14 cellular contexts compared by ENCODE assay signal in genomic region chr4:187602339-187603092, GRCh38.
DNase-seq lines count a peak whose midpoint lies in the region; ATAC-seq, FAIRE-seq and TF ChIP-seq lines count a peak whose summit lies in the region.
"Had no signal": no experiment of that assay in that cellular context is flagged by ENCODE, and none has a peak within 500 bp of the region (broad histone marks: within the 10 kb centered on the region; RNA-seq: fewer than 3 reads in every experiment).

No MANE protein-coding gene starts in this region.

- TF ChIP-seq CTCF in mammary epithelial cell (conservative IDR thresholded peaks at IDR 0.05 in 1 of 2, IDR thresholded peaks at IDR 0.05 in 1 of 2; ENCODE audit: extremely low read depth in 1 of 2, insufficient read depth in 1 of 2, low read depth in 1 of 2, low read length in 2 of 2) (no peak), MCF 10A (IDR thresholded peaks at IDR 0.05; ENCODE audit: unreplicated experiment) (no peak), foreskin keratinocyte (conservative IDR thresholded peaks at IDR 0.05) (no peak)

- WGBS in mammary epithelial cell (ENCODE audit: low coverage, missing lambda C conversion rate) = 29% methylated on average over 11 of the region's 11 CpGs

- H3K4me1 Mint-ChIP-seq in MCF 10A (ENCODE audit: insufficient read depth, unreplicated experiment) = peaks cover 19% of the 10 kb centered on the region

- no peaks in the 10 kb centered on the region for H3K27me3 Mint-ChIP-seq in MCF 10A (ENCODE audit: insufficient read depth, unreplicated experiment)

- H4K20me1 ChIP-seq in mammary epithelial cell (ENCODE audit: insufficient read depth, low read length) = no peaks in the 10 kb centered on the region

- FAIRE-seq in GM12892 (lab: Jason Lieb, UNC) = no peak

- H3K27ac ChIP-seq in mammary epithelial cell (ENCODE audit: insufficient read depth, low read depth, low read length) (no peak overlapping the region), foreskin keratinocyte (no peak overlapping the region)
- H3K27ac ChIP-seq: 22Rv1 had no signal

- in situ Hi-C loops in mammary epithelial cell (cut with MboI; ENCODE audit: low sequenced_read_pairs in 2 of 2) = no loop called here

- H3K9me3 Mint-ChIP-seq in MCF 10A (ENCODE audit: unreplicated experiment) = no peaks in the 10 kb centered on the region

- peak overlapping the region; percentile 73 for H2AFZ ChIP-seq in mammary epithelial cell (ENCODE audit: low read depth, low read length)

- no peaks in the 10 kb centered on the region for H3K9me3 ChIP-seq in mammary epithelial cell (replicated peaks; ENCODE audit: insufficient read depth, low read length)

- CTCF ChIA-PET in mammary epithelial cell (lab: Charles Lee; ENCODE audit: low non-redundant PET) (no interaction called here), MCF 10A (lab: Yijun Ruan, JAX) (interaction anchor here (0.6 kb wide), 1 partner anchor 1521 kb away, joined by 4 read pairs; no protein-coding TSS in a partner anchor)

- H3K4me2 ChIP-seq in mammary epithelial cell (ENCODE audit: insufficient read depth, low read depth, low read length) = peak overlapping the region; percentile 26

- POLR2A ChIA-PET in MCF 10A (lab: Yijun Ruan, JAX) = interaction anchor here (0.9 kb wide), 1 partner anchor 880 kb away, joined by 3 read pairs; no protein-coding TSS in a partner anchor

- H3K4me3 Mint-ChIP-seq in MCF 10A (ENCODE audit: unreplicated experiment) = no peak overlapping the region

- no peaks in the 10 kb centered on the region for H3K79me2 ChIP-seq in mammary epithelial cell (ENCODE audit: insufficient read depth, low read length)

- dilution Hi-C loops in mammary epithelial cell (cut with HindIII; ENCODE audit: low sequenced_read_pairs) = no loop called here

- H3K4me3 ChIP-seq in mammary epithelial cell (replicated peaks in 1 of 3; ENCODE audit: insufficient read depth in 1 of 3, low read depth in 2 of 3, low read length in 3 of 3) = no peak overlapping the region
- H3K4me3 ChIP-seq: lung had no signal

- H3K36me3 ChIP-seq in mammary epithelial cell (ENCODE audit: insufficient read depth, low read length) = no peaks in the 10 kb centered on the region

- H3K27me3 ChIP-seq in mammary epithelial cell (ENCODE audit: insufficient read depth, low read length) (no peaks in the 10 kb centered on the region), foreskin keratinocyte (no peaks in the 10 kb centered on the region)

- BruUV-seq in mammary epithelial cell (replicated peaks; lab: Mats Ljungman, UMichigan) = no TSS peak
- no TSS peak for BruUV-seq in MCF 10A (replicated peaks; lab: Mats Ljungman, UMichigan)

- H3K4me1 ChIP-seq in mammary epithelial cell (ENCODE audit: insufficient read depth, low read length) (peaks cover 16% of the 10 kb centered on the region), foreskin keratinocyte (peaks cover 31% of the 10 kb centered on the region)

- intact Hi-C loops in mammary epithelial cell (cut with micrococcal nuclease) = loop anchor here (10.0 kb wide), 2 partner anchors 668 to 802 kb away; no protein-coding TSS in a partner anchor
- intact Hi-C loops in MCF 10A (cut with micrococcal nuclease) = loop anchor here (10.0 kb wide), 1 partner anchor 422 kb away; no protein-coding TSS in a partner anchor

- no peaks in the 10 kb centered on the region for H3K36me3 Mint-ChIP-seq in MCF 10A (ENCODE audit: insufficient read depth, unreplicated experiment)

- peak; percentile 68 for ATAC-seq in foreskin keratinocyte

- no peak overlapping the region for H3K9ac ChIP-seq in mammary epithelial cell (ENCODE audit: insufficient read depth, low read length)

- no peak for TF ChIP-seq POLR2A in GM12892 (IDR thresholded peaks at IDR 0.05; ENCODE audit: low read depth, low read length)

- DNase-seq in mammary epithelial cell (peak; percentile 12), MCF 10A (ENCODE audit: unreplicated experiment) (no peak), amniotic epithelial cell (ENCODE audit: low read depth) (peak; percentile 43), foreskin keratinocyte (peak; percentile 82 to 88), NCI-H524 treated with DMSO at 0.1 percent for 48 hours (lab: John Stamatoyannopoulos, UW) (no peak), NCI-H510A (lab: John Stamatoyannopoulos, UW) (no peak), GM12892 (ENCODE audit: insufficient read length) (no peak), Ammon's horn (ENCODE audit: low spot score) (no peak)
- DNase-seq: activated CD4-positive, alpha-beta T cell treated with anti-CD3 and anti-CD28 coated beads, Interleukin-2, amount 50 U/mL, for 48 hours; NCI-H82; posterior cingulate gyrus; substantia nigra had no signal

- H3K27ac Mint-ChIP-seq in MCF 10A (ENCODE audit: low read depth, unreplicated experiment) = no peak overlapping the region

Comparison
In these comparisons a context has a peak if more than half of its experiments do, and no peak if none do; other contexts are left out.
1. DNase-seq: peak in mammary epithelial cell (single experiment), amniotic epithelial cell (single experiment) and foreskin keratinocyte (2 of 2); none in MCF 10A (single experiment), NCI-H524 treated with DMSO at 0.1 percent for 48 hours (single experiment), NCI-H510A (single experiment), GM12892 (single experiment) and Ammon's horn (single experiment).